9 cellular contexts compared by ENCODE assay signal in the genomic region with DNA sequence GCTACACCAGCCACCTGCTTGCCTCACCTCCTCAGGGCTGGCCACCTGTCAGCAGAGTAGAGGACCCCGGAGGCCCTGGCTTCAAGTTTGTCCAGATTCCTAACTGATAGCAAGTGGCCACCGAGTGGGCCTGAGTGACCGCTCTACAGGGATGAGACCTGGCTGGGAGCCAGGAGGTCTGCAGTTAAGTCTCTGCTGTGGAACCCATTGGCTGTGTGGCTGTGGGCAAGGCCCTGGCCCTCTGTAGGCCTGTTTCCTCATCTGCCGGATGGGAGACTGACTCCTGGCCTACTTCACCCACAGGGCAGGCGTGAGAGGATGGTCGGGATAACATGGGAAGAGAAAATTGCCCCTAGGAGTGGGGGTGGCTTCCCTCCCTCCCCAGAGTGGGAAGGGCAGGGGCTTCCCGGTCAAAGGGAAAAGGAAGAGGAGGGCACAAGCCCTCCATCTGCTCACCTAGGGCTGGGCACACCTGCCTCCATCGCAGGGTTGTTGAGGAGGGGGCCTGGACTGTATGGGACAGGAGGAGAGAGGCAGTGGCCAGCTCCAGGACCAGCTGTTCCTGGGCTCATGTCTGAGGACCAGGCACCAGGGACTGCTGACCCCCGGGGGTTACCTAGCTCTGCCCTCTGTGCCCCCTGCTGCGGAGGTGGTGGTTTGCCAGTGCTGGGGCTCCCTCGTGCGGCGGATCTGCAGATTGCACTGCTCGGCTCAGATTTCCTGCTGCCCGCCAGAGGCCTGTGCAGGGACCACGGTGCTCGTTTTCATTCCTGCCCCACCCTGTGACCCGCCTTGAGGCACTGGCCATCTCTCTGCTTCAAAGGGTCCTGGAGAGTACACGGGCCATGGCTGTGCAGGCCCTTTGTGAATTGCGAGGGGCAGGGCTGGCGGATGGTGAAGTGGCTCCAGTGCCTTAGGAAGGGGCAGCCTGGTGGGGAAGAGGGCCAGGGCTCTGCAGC. TPM values are rescaled to one million over a fixed set of nuclear protein-coding genes. Genes with fewer than 3 reads are reported as not detected.
A peak's percentile ranks its signal among the peaks of the same experiment; 100 is the strongest.
DNase-seq lines count a peak whose midpoint lies in the region; ATAC-seq and TF ChIP-seq lines count a peak whose summit lies in the region.
"Had no signal": no experiment of that assay in that cellular context is flagged by ENCODE, and none has a peak within 500 bp of the region (broad histone marks: within the 10 kb centered on the region; RNA-seq: fewer than 3 reads in every experiment).

No MANE protein-coding gene starts in this region.

- no peaks in the 10 kb centered on the region for H4K20me1 ChIP-seq in SU-DHL-6 (ENCODE audit: low read depth, low read length)

- TF ChIP-seq EP300 in sigmoid colon (IDR thresholded peaks at IDR 0.05) = no peak

- ATAC-seq in heart left ventricle (peak; percentile 27 to 63 (median 46)), GM18873 (IDR thresholded peaks at IDR 0.05; ENCODE audit: low FRiP score, unreplicated experiment) (no peak), GM21529 (IDR thresholded peaks at IDR 0.05; ENCODE audit: unreplicated experiment) (no peak)

- TF ChIP-seq CTCF in SU-DHL-6 (IDR thresholded peaks at IDR 0.05; ENCODE audit: insufficient read depth, low read length, poor library complexity, severe bottlenecking) = peak; percentile 79
- peak; percentile 84 to 94 (median 89) for TF ChIP-seq CTCF in heart left ventricle (IDR thresholded peaks at IDR 0.05)
- peak; percentile 83 to 93 (median 92) for TF ChIP-seq CTCF in sigmoid colon (IDR thresholded peaks at IDR 0.05)

- H3K4me3 ChIP-seq in SU-DHL-6 (ENCODE audit: insufficient read depth, low read length, poor library complexity, severe bottlenecking) (no peak overlapping the region), heart left ventricle (no peak overlapping the region), sigmoid colon (no peak overlapping the region)
- H3K4me3 ChIP-seq: SK-N-MC had no signal

- in situ Hi-C loops in KBM-7 (cut with MboI; ENCODE audit: low pct_unique_long_range_greater_than_20kb, low sequenced_read_pairs) = no loop called here

- TF ChIP-seq POLR2A in heart left ventricle (IDR thresholded peaks at IDR 0.05) (no peak), sigmoid colon (IDR thresholded peaks at IDR 0.05) (no peak)

- H3K9me3 ChIP-seq in SU-DHL-6 (ENCODE audit: insufficient read depth, low read length) = no peaks in the 10 kb centered on the region
- no peaks in the 10 kb centered on the region for H3K9me3 ChIP-seq in heart left ventricle
- no peaks in the 10 kb centered on the region for H3K9me3 ChIP-seq in sigmoid colon

- no peak overlapping the region for H2AFZ ChIP-seq in SU-DHL-6 (ENCODE audit: low read depth, low read length, severe bottlenecking)

- DNase-seq in DMS153 (lab: John Stamatoyannopoulos, UW) = peak; percentile 26
- peak; percentile 80 for DNase-seq in KBM-7
- peak; percentile 82 for DNase-seq in activated naive CD4-positive, alpha-beta T cell treated with anti-CD3 and anti-CD28 coated beads, Interleukin-2, amount 50 U/mL, for 16 hours
- DNase-seq in heart left ventricle = peak; percentile 61 to 87 (median 73)
- DNase-seq in sigmoid colon = peak; percentile 82

- H3K4me1 ChIP-seq in heart left ventricle (peaks cover 0 to 45% (median 32%) of the 10 kb centered on the region in 12 donors), sigmoid colon (peaks cover 0 to 27% (median 19%) of the 10 kb centered on the region in 4 donors)

- H3K27me3 ChIP-seq in SU-DHL-6 (ENCODE audit: low read length) = no peaks in the 10 kb centered on the region
- H3K27me3 ChIP-seq in heart left ventricle = no peaks in the 10 kb centered on the region
- no peaks in the 10 kb centered on the region for H3K27me3 ChIP-seq in sigmoid colon

- H3K27ac ChIP-seq in SU-DHL-6 (ENCODE audit: low read depth, low read length) (no peak overlapping the region), heart left ventricle (peak overlapping the region in 1 of 12 donors; percentile 6), sigmoid colon (peak overlapping the region in 3 of 4 donors; percentile 6 to 24 (median 6))
- H3K27ac ChIP-seq: SK-N-MC had no signal

- H3K9me2 ChIP-seq in SU-DHL-6 (replicated peaks; ENCODE audit: insufficient read depth, low read length) = no peaks in the 10 kb centered on the region

- 30 to 40% (median 34%) methylated on average over 19 to 21 of the region's 21 CpGs for WGBS in heart left ventricle, 4 donors
- 37 to 38% methylated on average over 21 of the region's 21 CpGs for WGBS in sigmoid colon, 2 donors

- no peak overlapping the region for H3K4me2 ChIP-seq in SU-DHL-6 (ENCODE audit: low read depth, low read length, poor library complexity, severe bottlenecking)

- H3K36me3 ChIP-seq in SU-DHL-6 (ENCODE audit: low read length) (no peaks in the 10 kb centered on the region), heart left ventricle (peaks cover 0 to 82% (median 69%) of the 10 kb centered on the region in 9 donors), sigmoid colon (peaks cover 12 to 78% (median 42%) of the 10 kb centered on the region in 4 donors)

- intact Hi-C loops in heart left ventricle (cut with DNase I) = loop anchor here in 6 of 10 donors (5.0 to 10.0 kb wide), 5 partner anchors 198 to 566 kb away; a partner anchor contains a TSS
- intact Hi-C loops in sigmoid colon (cut with DNase I) = loop anchor here (10.0 kb wide), 1 partner anchor 566 kb away; a partner anchor contains a TSS

- H3K79me2 ChIP-seq in SU-DHL-6 (ENCODE audit: insufficient read depth, low read length) = no peaks in the 10 kb centered on the region

- H3K9ac ChIP-seq in SU-DHL-6 (ENCODE audit: low read length) = no peak overlapping the region

- no peaks in the 10 kb centered on the region for H3F3A ChIP-seq in SU-DHL-6 (ENCODE audit: insufficient read depth)

RNA-seq across cellular contexts. Expression of a gene that starts 9.1 kb away (rescaled TPM):
- 100 to 1,000 TPM; 123 to 319 (median 214) TPM for total RNA-seq in heart left ventricle
- 100 to 1,000 TPM; 135 to 146 TPM for polyA plus RNA-seq in heart left ventricle
- 100 to 1,000 TPM; 106 to 150 (median 121) TPM for total RNA-seq in sigmoid colon
- polyA plus RNA-seq in sigmoid colon = 10 to 100 TPM; 26.1 to 38.4 (median 36.1) TPM

RNA-seq across cellular contexts. Expression of a gene that starts 10.6 kb away (rescaled TPM):
- total RNA-seq in heart left ventricle (10 to 100 TPM; 39.8 to 92.3 (median 48.5) TPM), sigmoid colon (10 to 100 TPM; 15.5 to 37.4 (median 19.7) TPM)
- polyA plus RNA-seq in heart left ventricle (10 to 100 TPM; 28.9 to 53.2 TPM), sigmoid colon (10 to 100 TPM in 1 of 3 donors, 1 to 10 TPM in 2; 4.6 to 28.9 (median 6.6) TPM)

RNA-seq across cellular contexts. Expression of a gene that starts 48.6 kb away (rescaled TPM):
- 1 to 10 TPM in 1 of 9 donors, under 1 TPM in 2, not detected in 6; 0.25 to 1.5 (median 0.27) TPM for total RNA-seq in heart left ventricle
- under 1 TPM in 1 of 2 donors, not detected in 1; 0.19 TPM for polyA plus RNA-seq in heart left ventricle
- not detected for total RNA-seq in sigmoid colon
- 1 to 10 TPM in 1 of 3 donors, under 1 TPM in 1, not detected in 1; 0.46 to 1.9 TPM for polyA plus RNA-seq in sigmoid colon

Comparison
In these comparisons a context has a peak if more than half of its experiments do, and no peak if none do; other contexts are left out.
1. DNase-seq: peak in every context shown above with its lines; median percentile 82 in activated naive CD4-positive, alpha-beta T cell treated with anti-CD3 and anti-CD28 coated beads, Interleukin-2, amount 50 U/mL, for 16 hours; 82 in sigmoid colon; 80 in KBM-7; 73 in heart left ventricle; 26 in DMS153.
2. ATAC-seq: peak in heart left ventricle (4 of 4); none in GM18873 (single experiment) and GM21529 (single experiment).
3. Peak in every context shown above with its lines, with median percentiles within 50 percentile points of each other: CTCF ChIP-seq.